ENCODE assay signal across 1 cellular context in the genomic region with DNA sequence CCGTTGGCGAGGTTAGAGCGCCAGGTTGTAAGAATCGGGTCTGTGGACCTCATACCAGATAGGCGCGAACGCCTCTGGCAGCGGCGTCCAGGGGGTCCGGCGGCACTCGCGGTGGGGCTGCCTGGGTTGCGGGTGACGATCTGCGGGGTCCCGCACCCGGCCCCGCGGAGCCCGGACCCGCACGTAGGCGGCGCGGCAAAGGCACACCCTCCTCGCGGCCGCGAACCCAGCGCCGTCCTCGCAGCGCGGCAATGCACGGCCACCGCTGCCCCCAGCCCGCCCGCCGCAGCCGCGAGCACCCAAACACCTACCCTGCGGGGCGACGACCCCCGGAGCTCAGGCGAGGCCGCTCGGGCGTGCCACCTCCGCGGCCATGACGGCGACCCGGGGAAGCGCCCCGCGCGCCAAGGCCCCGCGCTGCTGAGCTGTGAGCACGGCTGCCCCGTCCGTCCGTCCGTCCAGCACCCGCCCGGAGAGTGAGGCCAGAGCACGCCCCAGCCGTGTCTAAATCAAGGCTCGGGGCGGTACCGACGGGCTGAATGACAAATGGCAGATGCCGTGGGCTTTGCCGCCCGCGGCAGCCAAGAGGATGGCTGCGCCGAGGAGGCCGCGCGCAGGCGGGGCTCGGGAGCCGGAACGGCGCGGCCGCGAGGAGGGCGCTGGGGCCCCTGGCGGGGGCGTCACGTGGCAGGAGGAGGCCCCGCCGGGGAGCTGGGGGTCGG.
TF ChIP-seq lines count a peak whose summit lies in the region.

A gene with protein sequence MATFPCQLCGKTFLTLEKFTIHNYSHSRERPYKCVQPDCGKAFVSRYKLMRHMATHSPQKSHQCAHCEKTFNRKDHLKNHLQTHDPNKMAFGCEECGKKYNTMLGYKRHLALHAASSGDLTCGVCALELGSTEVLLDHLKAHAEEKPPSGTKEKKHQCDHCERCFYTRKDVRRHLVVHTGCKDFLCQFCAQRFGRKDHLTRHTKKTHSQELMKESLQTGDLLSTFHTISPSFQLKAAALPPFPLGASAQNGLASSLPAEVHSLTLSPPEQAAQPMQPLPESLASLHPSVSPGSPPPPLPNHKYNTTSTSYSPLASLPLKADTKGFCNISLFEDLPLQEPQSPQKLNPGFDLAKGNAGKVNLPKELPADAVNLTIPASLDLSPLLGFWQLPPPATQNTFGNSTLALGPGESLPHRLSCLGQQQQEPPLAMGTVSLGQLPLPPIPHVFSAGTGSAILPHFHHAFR (minus strand): TSS at position 481 of the 722 bp plus-strand sequence. CDS start 60,123 bp downstream, outside the sequence.

TF ChIP-seq in HepG2, 621 proteins besides CTCF, POLR2A, EP300 and RAD21 (continued from another document and continues in another):
- TF ChIP-seq, protein P1, sequence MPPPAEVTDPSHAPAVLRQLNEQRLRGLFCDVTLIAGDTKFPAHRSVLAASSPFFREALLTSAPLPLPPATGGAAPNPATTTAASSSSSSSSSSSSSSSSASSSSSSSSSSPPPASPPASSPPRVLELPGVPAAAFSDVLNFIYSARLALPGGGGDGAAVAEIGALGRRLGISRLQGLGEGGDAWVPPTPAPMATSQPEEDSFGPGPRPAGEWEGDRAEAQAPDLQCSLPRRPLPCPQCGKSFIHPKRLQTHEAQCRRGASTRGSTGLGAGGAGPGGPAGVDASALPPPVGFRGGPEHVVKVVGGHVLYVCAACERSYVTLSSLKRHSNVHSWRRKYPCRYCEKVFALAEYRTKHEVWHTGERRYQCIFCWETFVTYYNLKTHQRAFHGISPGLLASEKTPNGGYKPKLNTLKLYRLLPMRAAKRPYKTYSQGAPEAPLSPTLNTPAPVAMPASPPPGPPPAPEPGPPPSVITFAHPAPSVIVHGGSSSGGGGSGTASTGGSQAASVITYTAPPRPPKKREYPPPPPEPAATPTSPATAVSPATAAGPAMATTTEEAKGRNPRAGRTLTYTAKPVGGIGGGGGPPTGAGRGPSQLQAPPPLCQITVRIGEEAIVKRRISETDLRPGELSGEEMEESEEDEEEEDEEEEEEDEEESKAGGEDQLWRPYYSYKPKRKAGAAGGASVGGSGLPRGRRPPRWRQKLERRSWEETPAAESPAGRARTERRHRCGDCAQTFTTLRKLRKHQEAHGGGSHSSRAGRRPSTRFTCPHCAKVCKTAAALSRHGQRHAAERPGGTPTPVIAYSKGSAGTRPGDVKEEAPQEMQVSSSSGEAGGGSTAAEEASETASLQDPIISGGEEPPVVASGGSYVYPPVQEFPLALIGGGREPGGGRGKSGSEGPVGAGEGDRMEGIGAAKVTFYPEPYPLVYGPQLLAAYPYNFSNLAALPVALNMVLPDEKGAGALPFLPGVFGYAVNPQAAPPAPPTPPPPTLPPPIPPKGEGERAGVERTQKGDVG (CRISPR knock-in tag; IDR thresholded peaks at IDR 0.05; ENCODE audit: borderline replicate concordance) = no peak
- TF ChIP-seq KLF6 (CRISPR knock-in tag; IDR thresholded peaks at IDR 0.05) (no peak), ZSCAN9 (CRISPR knock-in tag; IDR thresholded peaks at IDR 0.05; ENCODE audit: borderline replicate concordance) (no peak), SAFB2 (CRISPR knock-in tag; IDR thresholded peaks at IDR 0.05; ENCODE audit: borderline replicate concordance, low read depth) (0 out of 2 replicates have a peak, but pooled peaks have one; percentile 33), ZNF354B (CRISPR knock-in tag; IDR thresholded peaks at IDR 0.05) (no peak), HMGA1 (CRISPR knock-in tag; conservative IDR thresholded peaks at IDR 0.05) (no peak), YY1 (IDR thresholded peaks at IDR 0.05; ENCODE audit: insufficient read depth, insufficient replicate concordance, low read depth, low read length) (peak; percentile 33), ZNF891 (CRISPR knock-in tag; IDR thresholded peaks at IDR 0.05) (0 out of 2 replicates have a peak, but pooled peaks have one; percentile 43), ZNF761 (CRISPR knock-in tag; conservative IDR thresholded peaks at IDR 0.05) (0 out of 2 replicates have a peak, but pooled peaks have one; percentile 37), HNRNPLL (IDR thresholded peaks at IDR 0.05; ENCODE audit: low read depth, low read length, poor library complexity, severe bottlenecking) (peak; percentile 47), ZKSCAN1 (IDR thresholded peaks at IDR 0.05; ENCODE audit: low read length) (no peak), EEA1 (CRISPR knock-in tag; IDR thresholded peaks at IDR 0.05; ENCODE audit: borderline replicate concordance) (peak; percentile 54; the same call in 1 of the 2 replicates), MTA1 (CRISPR knock-in tag; IDR thresholded peaks at IDR 0.05; ENCODE audit: borderline replicate concordance) (peak; percentile 25; the same call in 1 of the 2 replicates), FOXM1 (CRISPR knock-in tag; IDR thresholded peaks at IDR 0.05) (no peak), ZFP82 (CRISPR knock-in tag; IDR thresholded peaks at IDR 0.05; ENCODE audit: borderline replicate concordance) (0 out of 2 replicates have a peak, but pooled peaks have one; percentile 18), IRF9 (CRISPR knock-in tag; IDR thresholded peaks at IDR 0.05; ENCODE audit: borderline replicate concordance) (peak; percentile 35; the same call in 1 of the 2 replicates), ZNF557 (CRISPR knock-in tag; IDR thresholded peaks at IDR 0.05) (no peak), KDM5B (CRISPR knock-in tag; IDR thresholded peaks at IDR 0.05; ENCODE audit: borderline replicate concordance) (peak; percentile 72; the same call in 1 of the 2 replicates), ZNF883 (CRISPR knock-in tag; IDR thresholded peaks at IDR 0.05; ENCODE audit: not compliant biosample characterization) (no peak), ZNF350 (CRISPR knock-in tag; IDR thresholded peaks at IDR 0.05; ENCODE audit: borderline replicate concordance, low read depth) (0 out of 2 replicates have a peak, but pooled peaks have one; percentile 3), BCL6 (CRISPR knock-in tag; IDR thresholded peaks at IDR 0.05) (0 out of 2 replicates have a peak, but pooled peaks have one; percentile 7), CEBPG (CRISPR knock-in tag; IDR thresholded peaks at IDR 0.05) (no peak), PHF8 (CRISPR knock-in tag; IDR thresholded peaks at IDR 0.05) (0 out of 2 replicates have a peak, but pooled peaks have one; percentile 38), RBFOX2 (IDR thresholded peaks at IDR 0.05; ENCODE audit: low read depth, low read length) (no peak), MYC (CRISPR knock-in tag; IDR thresholded peaks at IDR 0.05; ENCODE audit: borderline replicate concordance) (peak; percentile 43; the same call in 1 of the 2 replicates), ZNF547 (CRISPR knock-in tag; IDR thresholded peaks at IDR 0.05) (peak; percentile 41; the same call in 1 of the 2 replicates), HES4 (CRISPR knock-in tag; IDR thresholded peaks at IDR 0.05; ENCODE audit: borderline replicate concordance) (peak; percentile 46; the same call in 1 of the 2 replicates), ZNF343 (CRISPR knock-in tag; IDR thresholded peaks at IDR 0.05) (no peak), MTF2 (CRISPR knock-in tag; IDR thresholded peaks at IDR 0.05; ENCODE audit: borderline replicate concordance) (peak; percentile 26; the same call in 1 of the 2 replicates), KLF13 (CRISPR knock-in tag; IDR thresholded peaks at IDR 0.05) (no peak), SYNCRIP (IDR thresholded peaks at IDR 0.05; ENCODE audit: insufficient read depth, low read depth, low read length) (no peak)
- TF ChIP-seq, protein P2, sequence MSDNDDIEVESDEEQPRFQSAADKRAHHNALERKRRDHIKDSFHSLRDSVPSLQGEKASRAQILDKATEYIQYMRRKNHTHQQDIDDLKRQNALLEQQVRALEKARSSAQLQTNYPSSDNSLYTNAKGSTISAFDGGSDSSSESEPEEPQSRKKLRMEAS (IDR thresholded peaks at IDR 0.05) = peak; percentile 47
- TF ChIP-seq, protein P3, sequence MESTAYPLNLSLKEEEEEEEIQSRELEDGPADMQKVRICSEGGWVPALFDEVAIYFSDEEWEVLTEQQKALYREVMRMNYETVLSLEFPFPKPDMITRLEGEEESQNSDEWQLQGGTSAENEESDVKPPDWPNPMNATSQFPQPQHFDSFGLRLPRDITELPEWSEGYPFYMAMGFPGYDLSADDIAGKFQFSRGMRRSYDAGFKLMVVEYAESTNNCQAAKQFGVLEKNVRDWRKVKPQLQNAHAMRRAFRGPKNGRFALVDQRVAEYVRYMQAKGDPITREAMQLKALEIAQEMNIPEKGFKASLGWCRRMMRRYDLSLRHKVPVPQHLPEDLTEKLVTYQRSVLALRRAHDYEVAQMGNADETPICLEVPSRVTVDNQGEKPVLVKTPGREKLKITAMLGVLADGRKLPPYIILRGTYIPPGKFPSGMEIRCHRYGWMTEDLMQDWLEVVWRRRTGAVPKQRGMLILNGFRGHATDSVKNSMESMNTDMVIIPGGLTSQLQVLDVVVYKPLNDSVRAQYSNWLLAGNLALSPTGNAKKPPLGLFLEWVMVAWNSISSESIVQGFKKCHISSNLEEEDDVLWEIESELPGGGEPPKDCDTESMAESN (CRISPR knock-in tag; conservative IDR thresholded peaks at IDR 0.05) = 0 out of 2 replicates have a peak, but pooled peaks have one; percentile 23
- TF ChIP-seq, protein P4, sequence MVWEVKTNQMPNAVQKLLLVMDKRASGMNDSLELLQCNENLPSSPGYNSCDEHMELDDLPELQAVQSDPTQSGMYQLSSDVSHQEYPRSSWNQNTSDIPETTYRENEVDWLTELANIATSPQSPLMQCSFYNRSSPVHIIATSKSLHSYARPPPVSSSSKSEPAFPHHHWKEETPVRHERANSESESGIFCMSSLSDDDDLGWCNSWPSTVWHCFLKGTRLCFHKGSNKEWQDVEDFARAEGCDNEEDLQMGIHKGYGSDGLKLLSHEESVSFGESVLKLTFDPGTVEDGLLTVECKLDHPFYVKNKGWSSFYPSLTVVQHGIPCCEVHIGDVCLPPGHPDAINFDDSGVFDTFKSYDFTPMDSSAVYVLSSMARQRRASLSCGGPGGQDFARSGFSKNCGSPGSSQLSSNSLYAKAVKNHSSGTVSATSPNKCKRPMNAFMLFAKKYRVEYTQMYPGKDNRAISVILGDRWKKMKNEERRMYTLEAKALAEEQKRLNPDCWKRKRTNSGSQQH (CRISPR knock-in tag; IDR thresholded peaks at IDR 0.05; ENCODE audit: low read depth) = no peak
- TF ChIP-seq, protein P5, sequence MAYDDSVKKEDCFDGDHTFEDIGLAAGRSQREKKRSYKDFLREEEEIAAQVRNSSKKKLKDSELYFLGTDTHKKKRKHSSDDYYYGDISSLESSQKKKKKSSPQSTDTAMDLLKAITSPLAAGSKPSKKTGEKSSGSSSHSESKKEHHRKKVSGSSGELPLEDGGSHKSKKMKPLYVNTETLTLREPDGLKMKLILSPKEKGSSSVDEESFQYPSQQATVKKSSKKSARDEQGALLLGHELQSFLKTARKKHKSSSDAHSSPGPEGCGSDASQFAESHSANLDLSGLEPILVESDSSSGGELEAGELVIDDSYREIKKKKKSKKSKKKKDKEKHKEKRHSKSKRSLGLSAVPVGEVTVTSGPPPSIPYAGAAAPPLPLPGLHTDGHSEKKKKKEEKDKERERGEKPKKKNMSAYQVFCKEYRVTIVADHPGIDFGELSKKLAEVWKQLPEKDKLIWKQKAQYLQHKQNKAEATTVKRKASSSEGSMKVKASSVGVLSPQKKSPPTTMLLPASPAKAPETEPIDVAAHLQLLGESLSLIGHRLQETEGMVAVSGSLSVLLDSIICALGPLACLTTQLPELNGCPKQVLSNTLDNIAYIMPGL (CRISPR knock-in tag; IDR thresholded peaks at IDR 0.05; ENCODE audit: borderline replicate concordance in 1 of 2, low read depth in 1 of 2) = no peak
- TF ChIP-seq, protein P6, sequence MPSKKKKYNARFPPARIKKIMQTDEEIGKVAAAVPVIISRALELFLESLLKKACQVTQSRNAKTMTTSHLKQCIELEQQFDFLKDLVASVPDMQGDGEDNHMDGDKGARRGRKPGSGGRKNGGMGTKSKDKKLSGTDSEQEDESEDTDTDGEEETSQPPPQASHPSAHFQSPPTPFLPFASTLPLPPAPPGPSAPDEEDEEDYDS (CRISPR knock-in tag; IDR thresholded peaks at IDR 0.05) = no peak
- TF ChIP-seq, protein P7, sequence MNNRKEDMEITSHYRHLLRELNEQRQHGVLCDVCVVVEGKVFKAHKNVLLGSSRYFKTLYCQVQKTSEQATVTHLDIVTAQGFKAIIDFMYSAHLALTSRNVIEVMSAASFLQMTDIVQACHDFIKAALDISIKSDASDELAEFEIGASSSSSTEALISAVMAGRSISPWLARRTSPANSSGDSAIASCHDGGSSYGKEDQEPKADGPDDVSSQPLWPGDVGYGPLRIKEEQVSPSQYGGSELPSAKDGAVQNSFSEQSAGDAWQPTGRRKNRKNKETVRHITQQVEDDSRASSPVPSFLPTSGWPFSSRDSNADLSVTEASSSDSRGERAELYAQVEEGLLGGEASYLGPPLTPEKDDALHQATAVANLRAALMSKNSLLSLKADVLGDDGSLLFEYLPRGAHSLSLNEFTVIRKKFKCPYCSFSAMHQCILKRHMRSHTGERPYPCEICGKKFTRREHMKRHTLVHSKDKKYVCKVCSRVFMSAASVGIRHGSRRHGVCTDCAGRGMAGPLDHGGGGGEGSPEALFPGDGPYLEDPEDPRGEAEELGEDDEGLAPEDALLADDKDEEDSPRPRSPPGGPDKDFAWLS (CRISPR knock-in tag; IDR thresholded peaks at IDR 0.05; ENCODE audit: borderline replicate concordance) = no peak
- TF ChIP-seq, protein P8, sequence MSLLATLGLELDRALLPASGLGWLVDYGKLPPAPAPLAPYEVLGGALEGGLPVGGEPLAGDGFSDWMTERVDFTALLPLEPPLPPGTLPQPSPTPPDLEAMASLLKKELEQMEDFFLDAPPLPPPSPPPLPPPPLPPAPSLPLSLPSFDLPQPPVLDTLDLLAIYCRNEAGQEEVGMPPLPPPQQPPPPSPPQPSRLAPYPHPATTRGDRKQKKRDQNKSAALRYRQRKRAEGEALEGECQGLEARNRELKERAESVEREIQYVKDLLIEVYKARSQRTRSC (CRISPR knock-in tag; IDR thresholded peaks at IDR 0.05; ENCODE audit: low read depth) = no peak
- TF ChIP-seq, protein P9, sequence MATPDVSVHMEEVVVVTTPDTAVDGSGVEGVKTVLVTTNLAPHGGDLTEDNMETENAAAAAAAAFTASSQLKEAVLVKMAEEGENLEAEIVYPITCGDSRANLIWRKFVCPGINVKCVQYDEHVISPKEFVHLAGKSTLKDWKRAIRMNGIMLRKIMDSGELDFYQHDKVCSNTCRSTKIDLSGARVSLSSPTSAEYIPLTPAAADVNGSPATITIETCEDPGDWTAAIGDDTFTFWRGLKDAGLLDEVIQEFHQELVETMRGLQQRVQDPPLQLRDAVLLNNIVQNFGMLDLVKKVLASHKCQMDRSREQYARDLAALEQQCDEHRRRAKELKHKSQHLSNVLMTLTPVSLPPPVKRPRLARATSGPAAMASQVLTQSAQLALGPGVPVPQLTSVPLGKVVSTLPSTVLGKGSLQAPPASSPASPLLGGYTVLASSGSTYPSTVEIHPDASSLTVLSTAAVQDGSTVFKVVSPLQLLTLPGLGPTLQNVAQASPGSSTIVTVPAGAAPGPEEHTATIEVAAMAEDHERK (CRISPR knock-in tag; IDR thresholded peaks at IDR 0.05; ENCODE audit: low read depth) = no peak
